In the genomic region with DNA sequence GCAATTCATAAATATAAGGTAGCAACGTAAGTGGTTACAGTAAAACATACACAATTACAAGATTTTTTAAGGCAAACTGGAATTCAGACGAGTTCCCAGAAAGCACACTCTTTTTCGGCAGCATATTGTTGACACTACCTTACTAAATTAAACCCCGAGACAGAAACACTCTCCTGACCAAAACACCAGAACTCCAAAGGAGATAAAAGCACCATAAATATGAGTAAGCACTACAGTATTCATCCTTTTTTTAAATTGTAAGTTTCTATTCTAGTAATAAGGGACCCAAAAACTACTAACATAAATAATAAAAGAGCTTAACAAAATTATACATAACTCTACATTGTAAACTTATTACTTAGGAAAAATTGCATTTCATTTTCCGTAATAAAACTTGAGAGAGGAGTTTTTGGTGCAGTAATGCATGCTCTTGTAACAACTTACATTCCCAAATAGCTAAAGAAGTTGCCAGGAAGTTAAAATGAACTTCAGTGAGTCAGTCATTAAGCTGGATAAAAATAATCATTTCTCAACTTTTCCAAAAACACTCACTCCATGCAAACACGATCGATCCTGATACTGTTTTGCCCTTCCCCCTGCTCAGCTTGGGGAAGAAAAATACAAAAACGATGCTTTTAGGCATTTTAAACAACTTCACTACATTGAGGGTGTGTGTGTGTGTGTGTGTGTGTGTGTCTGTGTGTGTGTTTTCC, we compare ENCODE assay signal across 8 cellular contexts. TPM values are rescaled to one million over a fixed set of nuclear protein-coding genes. Genes with fewer than 3 reads are reported as not detected.
DNase-seq lines count a peak whose midpoint lies in the region; ATAC-seq and TF ChIP-seq lines count a peak whose summit lies in the region.

No MANE protein-coding gene starts in this region.

- H3K27me3 Mint-ChIP-seq in progenitor cell of endocrine pancreas = peaks cover 23% of the 10 kb centered on the region

- peaks cover 2% of the 10 kb centered on the region for H3K36me3 Mint-ChIP-seq in progenitor cell of endocrine pancreas (ENCODE audit: insufficient read depth)

- DNase-seq in RKO (ENCODE audit: low spot score) = peak; percentile 54
- peak; percentile 63 for DNase-seq in fibroblast of gingiva (ENCODE audit: low read depth)
- DNase-seq in progenitor cell of endocrine pancreas (ENCODE audit: low spot score, unreplicated experiment) = no peak
- DNase-seq in DMS153 (lab: John Stamatoyannopoulos, UW) = no peak
- no peak for DNase-seq in NCI-H2029 treated with DMSO at 0.1 percent for 48 hours (lab: John Stamatoyannopoulos, UW)

- no peaks in the 10 kb centered on the region for H3K36me3 ChIP-seq in ES-I3 (ENCODE audit: insufficient read depth, low read length)

- peak overlapping the region; percentile 56 for H3K27ac Mint-ChIP-seq in progenitor cell of endocrine pancreas

- H3K9ac ChIP-seq in ES-I3 (ENCODE audit: low read depth, low read length) = peak overlapping the region; percentile 52; the same call in 1 of the 2 replicates

- peaks cover 8% of the 10 kb centered on the region for H3K4me1 Mint-ChIP-seq in progenitor cell of endocrine pancreas (ENCODE audit: low read depth)

- no peak for TF ChIP-seq CTCF in progenitor cell of endocrine pancreas (IDR thresholded peaks at IDR 0.05; ENCODE audit: unreplicated experiment)

- ATAC-seq in HG02642 (IDR thresholded peaks at IDR 0.05; ENCODE audit: poor library complexity, unreplicated experiment) = no peak
- ATAC-seq in HG03342 (IDR thresholded peaks at IDR 0.05; ENCODE audit: unreplicated experiment) = no peak

- no peaks in the 10 kb centered on the region for H3K9me3 ChIP-seq in ES-I3 (ENCODE audit: control insufficient read depth, insufficient read depth, low read length)

- peak overlapping the region; percentile 79 for H3K4me3 Mint-ChIP-seq in progenitor cell of endocrine pancreas (ENCODE audit: low read depth)

- no peaks in the 10 kb centered on the region for H3K9me3 Mint-ChIP-seq in progenitor cell of endocrine pancreas (ENCODE audit: low read depth)

- H3K4me1 ChIP-seq in ES-I3 (ENCODE audit: insufficient read depth, low read length) = no peaks in the 10 kb centered on the region

RNA-seq across cellular contexts. Expression of gene PIP4K2A, which starts 2.0 kb away (rescaled TPM):
- 22.4 and 26.7 TPM in 2 replicates for total RNA-seq in progenitor cell of endocrine pancreas

Comparison
In these comparisons a context has a peak if more than half of its experiments do, and no peak if none do; other contexts are left out.
1. DNase-seq: peak in RKO (single experiment) and fibroblast of gingiva (single experiment); none in progenitor cell of endocrine pancreas (single experiment), DMS153 (single experiment) and NCI-H2029 treated with DMSO at 0.1 percent for 48 hours (single experiment).